8 cellular contexts compared by ENCODE assay signal in genomic region chr6:106525111-106525884, GRCh38.
DNase-seq lines count a peak whose midpoint lies in the region; ATAC-seq, FAIRE-seq and TF ChIP-seq lines count a peak whose summit lies in the region.

No MANE protein-coding gene starts in this region.

- peaks cover 48% of the 10 kb centered on the region for H3K4me1 Mint-ChIP-seq in activated CD4-positive, alpha-beta T cell treated with anti-CD3 and anti-CD28 coated beads, Interleukin-2, amount 10 ng/mL, durations not matched to agents 24 days and 14 days
- H3K4me1 Mint-ChIP-seq in activated B cell treated with CpG ODN at 0.5 μM for 24 hours, result peaks cover 81% of the 10 kb centered on the region
- peaks cover 12 to 86% (median 61%) of the 10 kb centered on the region in 4 donors for H3K4me1 Mint-ChIP-seq in naive thymus-derived CD8-positive, alpha-beta T cell

- no peaks in the 10 kb centered on the region for H3K27me3 Mint-ChIP-seq in activated CD4-positive, alpha-beta T cell treated with anti-CD3 and anti-CD28 coated beads, Interleukin-2, amount 10 ng/mL, durations not matched to agents 24 days and 14 days
- no peaks in the 10 kb centered on the region for H3K27me3 Mint-ChIP-seq in activated B cell treated with CpG ODN at 0.5 μM for 24 hours
- H3K27me3 Mint-ChIP-seq in naive thymus-derived CD8-positive, alpha-beta T cell, result no peaks in the 10 kb centered on the region

- no peak for TF ChIP-seq CTCF in activated B cell treated with CpG ODN at 0.5 μM for 24 hours (IDR thresholded peaks at IDR 0.05)
- TF ChIP-seq CTCF in WERI-Rb-1 (IDR thresholded peaks at IDR 0.05; ENCODE audit: low read depth, low read length), result no peak

- ATAC-seq in HG03045 (IDR thresholded peaks at IDR 0.05; ENCODE audit: unreplicated experiment) (peak; percentile 38), activated B cell treated with CpG ODN at 0.5 μM for 24 hours (ENCODE audit: low read depth) (peak; percentile 35)
- ATAC-seq in naive thymus-derived CD8-positive, alpha-beta T cell, result peak; percentile 23 to 46

- H3K36me3 ChIP-seq in WERI-Rb-1, result no peaks in the 10 kb centered on the region

- intact Hi-C loops in activated CD4-positive, alpha-beta T cell treated with anti-CD3 and anti-CD28 coated beads, Interleukin-2, amount 10 ng/mL, durations not matched to agents 24 days and 14 days (cut with micrococcal nuclease), result loop anchor here (1.0 to 10.0 kb wide), 6 partner anchors 9 to 730 kb away; partner anchors contain the start of gene BEND3
- intact Hi-C loops in activated B cell treated with CpG ODN at 0.5 μM for 24 hours (cut with micrococcal nuclease), result loop anchor here (1.0 to 10.0 kb wide), 4 partner anchors 9 to 1300 kb away; partner anchors contain the start of gene SCML4

- DNase-seq in activated CD4-positive, alpha-beta T cell treated with anti-CD3 and anti-CD28 coated beads, Interleukin-2, amount 10 ng/mL, durations not matched to agents 24 days and 14 days, result peak; percentile 80
- no peak for DNase-seq in activated CD4-positive, alpha-beta T cell treated with anti-CD3 and anti-CD28 coated beads for 1 hour
- no peak for DNase-seq in activated B cell treated with CpG ODN at 0.5 μM for 24 hours
- peak in 4 of 10 donors; percentile 26 to 60 (median 54) for DNase-seq in naive thymus-derived CD8-positive, alpha-beta T cell
- no peak for DNase-seq in HTR-8/SVneo (ENCODE audit: insufficient read length, low spot score)
- no peak for DNase-seq in mucosa of gallbladder (ENCODE audit: low spot score)
- no peak for DNase-seq in WERI-Rb-1

- no peaks in the 10 kb centered on the region for H3K9me3 Mint-ChIP-seq in activated CD4-positive, alpha-beta T cell treated with anti-CD3 and anti-CD28 coated beads, Interleukin-2, amount 10 ng/mL, durations not matched to agents 24 days and 14 days
- no peaks in the 10 kb centered on the region for H3K9me3 Mint-ChIP-seq in activated B cell treated with CpG ODN at 0.5 μM for 24 hours
- H3K9me3 Mint-ChIP-seq in naive thymus-derived CD8-positive, alpha-beta T cell, result no peaks in the 10 kb centered on the region

- H3K4me3 Mint-ChIP-seq in activated CD4-positive, alpha-beta T cell treated with anti-CD3 and anti-CD28 coated beads, Interleukin-2, amount 10 ng/mL, durations not matched to agents 24 days and 14 days, result peak overlapping the region; percentile 86
- peak overlapping the region; percentile 83 for H3K4me3 Mint-ChIP-seq in activated B cell treated with CpG ODN at 0.5 μM for 24 hours
- peak overlapping the region; percentile 77 to 94 (median 89) for H3K4me3 Mint-ChIP-seq in naive thymus-derived CD8-positive, alpha-beta T cell

- H3K27ac ChIP-seq in WERI-Rb-1, result no peak overlapping the region

- no peaks in the 10 kb centered on the region for H3K9me3 ChIP-seq in WERI-Rb-1 (ENCODE audit: severe bottlenecking)

- no peaks in the 10 kb centered on the region for H3K27me3 ChIP-seq in WERI-Rb-1 (ENCODE audit: insufficient read depth, low read depth, severe bottlenecking)

- CTCF ChIA-PET in activated B cell treated with CpG ODN at 0.5 μM for 24 hours (lab: Charles Lee), result interaction anchor here (1.1 to 8.6 kb wide), 4 partner anchors 9 to 80 kb away, joined by 3 to 94 read pairs (median 4); no protein-coding TSS in a partner anchor

- H3K36me3 Mint-ChIP-seq in activated CD4-positive, alpha-beta T cell treated with anti-CD3 and anti-CD28 coated beads, Interleukin-2, amount 10 ng/mL, durations not matched to agents 24 days and 14 days (ENCODE audit: low read depth), result peaks cover 34% of the 10 kb centered on the region
- H3K36me3 Mint-ChIP-seq in activated B cell treated with CpG ODN at 0.5 μM for 24 hours (ENCODE audit: low read depth), result peaks cover 42% of the 10 kb centered on the region
- peaks cover 9 to 41% (median 27%) of the 10 kb centered on the region in 3 donors for H3K36me3 Mint-ChIP-seq in naive thymus-derived CD8-positive, alpha-beta T cell

- H3K27ac Mint-ChIP-seq in activated CD4-positive, alpha-beta T cell treated with anti-CD3 and anti-CD28 coated beads, Interleukin-2, amount 10 ng/mL, durations not matched to agents 24 days and 14 days, result peak overlapping the region; percentile 92
- peak overlapping the region; percentile 89 for H3K27ac Mint-ChIP-seq in activated B cell treated with CpG ODN at 0.5 μM for 24 hours
- H3K27ac Mint-ChIP-seq in naive thymus-derived CD8-positive, alpha-beta T cell, result peak overlapping the region; percentile 90 to 98 (median 96)

- no peak for FAIRE-seq in HTR-8/SVneo (lab: Jason Lieb, UNC)

- POLR2A ChIA-PET in activated B cell treated with CpG ODN at 0.5 μM for 24 hours (lab: Charles Lee), result interaction anchor here (1.2 to 8.9 kb wide), 5 partner anchors 9 to 22 kb away, joined by 3 to 201 read pairs (median 9); no protein-coding TSS in a partner anchor
- POLR2A ChIA-PET in naive thymus-derived CD8-positive, alpha-beta T cell (lab: Charles Lee), result interaction anchor here (1.4 to 8.9 kb wide), 2 partner anchors 9 to 14 kb away, joined by 5 to 231 read pairs; no protein-coding TSS in a partner anchor

- no peak overlapping the region for H3K4me3 ChIP-seq in WERI-Rb-1 (ENCODE audit: low read depth, low read length)
